Comparison of ENCODE assay signal across 29 cellular contexts in genomic region chr7:158257001-158257400, GRCh38.
"Had no signal": no experiment of that assay in that cellular context is flagged by ENCODE, and none has a peak within 500 bp of the region (broad histone marks: within the 10 kb centered on the region; RNA-seq: fewer than 3 reads in every experiment).

No MANE protein-coding gene starts in this region.

- H3K27ac Mint-ChIP-seq: activated CD4-positive, alpha-beta T cell treated with anti-CD3 and anti-CD28 coated beads for 36 hours; activated CD4-positive, alpha-beta T cell treated with anti-CD3 and anti-CD28 coated beads, Interleukin-2, amount 10 ng/mL, durations not matched to agents 7 days and 5 days; activated CD8-positive, alpha-beta T cell treated with anti-CD3 and anti-CD28 coated beads for 36 hours; activated naive CD4-positive, alpha-beta T cell treated with anti-CD3 and anti-CD28 coated beads for 36 hours; activated naive CD4-positive, alpha-beta T cell treated with anti-CD3 and anti-CD28 coated beads, Interleukin-2, amount 50 U/mL, for 24 hours; activated naive CD8-positive, alpha-beta T cell treated with anti-CD3 and anti-CD28 coated beads for 36 hours; activated naive CD8-positive, alpha-beta T cell treated with anti-CD3 and anti-CD28 coated beads, Interleukin-2, amount 50 U/mL, for 24 hours; activated T-helper 17 cell treated with anti-CD3 and anti-CD28 coated beads, Interleukin-2, amount 50 U/mL, for 72 hours; T-helper 17 cell; T-helper 2 cell treated with Interferon-gamma antibody and Interleukin-4, amounts not matched to agents 5 μg/mL and 100 μg/mL, for 36 hours had no signal

- H3K4me1 ChIP-seq: adrenal gland, body of pancreas, gastroesophageal sphincter had no signal

- H3K9me3 ChIP-seq: adrenal gland, body of pancreas, esophagus squamous epithelium, gastroesophageal sphincter had no signal

- H3K27me3 Mint-ChIP-seq: activated CD4-positive, alpha-beta T cell treated with anti-CD3 and anti-CD28 coated beads, Interleukin-2, amount 10 ng/mL, durations not matched to agents 7 days and 5 days; activated CD8-positive, alpha-beta T cell treated with anti-CD3 and anti-CD28 coated beads for 36 hours; activated naive CD8-positive, alpha-beta T cell treated with anti-CD3 and anti-CD28 coated beads, Interleukin-2, amount 50 U/mL, for 24 hours; central memory CD8-positive, alpha-beta T cell had no signal

- H3K4me1 Mint-ChIP-seq: activated CD4-positive, alpha-beta T cell treated with anti-CD3 and anti-CD28 coated beads for 36 hours; activated CD4-positive, alpha-beta T cell treated with anti-CD3 and anti-CD28 coated beads, Interleukin-2, amount 10 ng/mL, durations not matched to agents 7 days and 5 days; activated naive CD4-positive, alpha-beta T cell treated with anti-CD3 and anti-CD28 coated beads, Interleukin-2, amount 50 U/mL, for 24 hours; activated naive CD8-positive, alpha-beta T cell treated with anti-CD3 and anti-CD28 coated beads for 36 hours; activated naive CD8-positive, alpha-beta T cell treated with anti-CD3 and anti-CD28 coated beads, Interleukin-2, amount 50 U/mL, for 24 hours; activated T-helper 17 cell treated with anti-CD3 and anti-CD28 coated beads, Interleukin-2, amount 50 U/mL, for 72 hours; central memory CD8-positive, alpha-beta T cell; T-helper 17 cell had no signal

- H3K4me3 ChIP-seq: adrenal gland, body of pancreas, esophagus squamous epithelium, gastroesophageal sphincter had no signal

- DNase-seq: activated CD4-positive, alpha-beta T cell treated with anti-CD3 and anti-CD28 coated beads for 36 hours; activated CD4-positive, alpha-beta T cell treated with anti-CD3 and anti-CD28 coated beads, Interleukin-2, amount 10 ng/mL, durations not matched to agents 7 days and 5 days; activated CD4-positive, alpha-beta T cell treated with anti-CD3 and anti-CD28 coated beads, Interleukin-2, amount 50 U/mL, for 48 hours; activated CD4-positive, CD25-positive, alpha-beta regulatory T cell; activated CD4-positive, CD25-positive, alpha-beta regulatory T cell treated with anti-CD3 and anti-CD28 coated beads, Interleukin-2, amount 50 U/mL, for 72 hours; activated CD8-positive, alpha-beta memory T cell treated with anti-CD3 and anti-CD28 coated beads for 24 hours; activated CD8-positive, alpha-beta T cell treated with anti-CD3 and anti-CD28 coated beads for 36 hours; activated effector memory CD4-positive, alpha-beta T cell treated with Interleukin-2 at 50 U/mL for 16 hours; activated gamma-delta T cell treated with Interleukin-2 at 50 U/mL for 16 hours; activated naive CD4-positive, alpha-beta T cell treated with anti-CD3 and anti-CD28 coated beads for 36 hours; activated naive CD8-positive, alpha-beta T cell treated with anti-CD3 and anti-CD28 coated beads for 36 hours; activated naive CD8-positive, alpha-beta T cell treated with anti-CD3 and anti-CD28 coated beads, Interleukin-2, amount 50 U/mL, for 24 hours; activated T-cell treated with anti-CD3 and anti-CD28 coated beads, Interleukin-2, amount 50 U/mL, for 4 hours; adrenal gland; amygdala; body of pancreas; cortex of kidney; effector CD8-positive, alpha-beta T cell; esophagus squamous epithelium; foreskin melanocyte; T-helper 1 cell; T-helper 17 cell; T1000 had no signal

- H3K9me3 Mint-ChIP-seq: activated CD8-positive, alpha-beta T cell treated with anti-CD3 and anti-CD28 coated beads for 36 hours; activated naive CD4-positive, alpha-beta T cell treated with anti-CD3 and anti-CD28 coated beads for 36 hours; activated naive CD4-positive, alpha-beta T cell treated with anti-CD3 and anti-CD28 coated beads, Interleukin-2, amount 50 U/mL, for 24 hours; activated naive CD8-positive, alpha-beta T cell treated with anti-CD3 and anti-CD28 coated beads for 36 hours; activated naive CD8-positive, alpha-beta T cell treated with anti-CD3 and anti-CD28 coated beads, Interleukin-2, amount 50 U/mL, for 24 hours; activated T-cell treated with anti-CD3 and anti-CD28 coated beads, Interleukin-2, amount 50 U/mL, for 4 hours; activated T-helper 17 cell treated with anti-CD3 and anti-CD28 coated beads, Interleukin-2, amount 50 U/mL, for 72 hours; central memory CD8-positive, alpha-beta T cell had no signal

- H3K27ac ChIP-seq: adrenal gland, body of pancreas, epithelial cell of prostate, esophagus squamous epithelium, gastroesophageal sphincter had no signal

- H3K36me3 ChIP-seq: adrenal gland, esophagus squamous epithelium, gastroesophageal sphincter had no signal

- H3K36me3 Mint-ChIP-seq: activated naive CD4-positive, alpha-beta T cell treated with anti-CD3 and anti-CD28 coated beads, Interleukin-2, amount 50 U/mL, for 24 hours; activated naive CD8-positive, alpha-beta T cell treated with anti-CD3 and anti-CD28 coated beads for 36 hours had no signal

- H3K4me3 Mint-ChIP-seq: activated CD4-positive, alpha-beta T cell treated with anti-CD3 and anti-CD28 coated beads for 36 hours; activated CD4-positive, alpha-beta T cell treated with anti-CD3 and anti-CD28 coated beads, Interleukin-2, amount 10 ng/mL, durations not matched to agents 7 days and 5 days; activated CD8-positive, alpha-beta T cell treated with anti-CD3 and anti-CD28 coated beads for 36 hours; activated naive CD4-positive, alpha-beta T cell treated with anti-CD3 and anti-CD28 coated beads for 36 hours; activated naive CD4-positive, alpha-beta T cell treated with anti-CD3 and anti-CD28 coated beads, Interleukin-2, amount 50 U/mL, for 24 hours; activated naive CD8-positive, alpha-beta T cell treated with anti-CD3 and anti-CD28 coated beads for 36 hours; activated naive CD8-positive, alpha-beta T cell treated with anti-CD3 and anti-CD28 coated beads, Interleukin-2, amount 50 U/mL, for 24 hours; activated T-cell treated with anti-CD3 and anti-CD28 coated beads, Interleukin-2, amount 50 U/mL, for 4 hours; activated T-helper 17 cell treated with anti-CD3 and anti-CD28 coated beads, Interleukin-2, amount 50 U/mL, for 72 hours; central memory CD8-positive, alpha-beta T cell; T-helper 17 cell; T-helper 2 cell treated with Interferon-gamma antibody and Interleukin-4, amounts not matched to agents 5 μg/mL and 100 μg/mL, for 36 hours had no signal

- H3K27me3 ChIP-seq: adrenal gland, body of pancreas, esophagus squamous epithelium had no signal
